ENCODE assay signal across 18 cellular contexts in genomic region chr4:117357422-117357821, GRCh38.
DNase-seq lines count a peak whose midpoint lies in the region; ATAC-seq and TF ChIP-seq lines count a peak whose summit lies in the region.
"Had no signal": no experiment of that assay in that cellular context is flagged by ENCODE, and none has a peak within 500 bp of the region (broad histone marks: within the 10 kb centered on the region; RNA-seq: fewer than 3 reads in every experiment).

No MANE protein-coding gene starts in this region.

- no peaks in the 10 kb centered on the region for H3K79me2 ChIP-seq in GM23338 (replicated peaks; ENCODE audit: insufficient read depth)

- H3K9me3 ChIP-seq in BE2C = no peaks in the 10 kb centered on the region
- no peaks in the 10 kb centered on the region for H3K9me3 ChIP-seq in endodermal cell (ENCODE audit: control insufficient read depth, low read length)
- no peaks in the 10 kb centered on the region for H3K9me3 ChIP-seq in Peyer's patch
- H3K9me3 ChIP-seq: Caco-2 had no signal

- H3K27ac ChIP-seq in GM23338 (ENCODE audit: low read depth) (no peak overlapping the region), endodermal cell (ENCODE audit: low read depth, low read length) (peak overlapping the region; percentile 38), Peyer's patch (no peak overlapping the region)
- H3K27ac ChIP-seq: C4-2B had no signal

- TF ChIP-seq POLR2A in Peyer's patch (IDR thresholded peaks at IDR 0.05) = no peak

- no peak for ATAC-seq in GM23338
- no peak for ATAC-seq in HG02884 (IDR thresholded peaks at IDR 0.05; ENCODE audit: unreplicated experiment)
- ATAC-seq: HCT116 had no signal

- no peaks in the 10 kb centered on the region for H3F3A ChIP-seq in GM23338 (replicated peaks; ENCODE audit: low read depth)

- H3K36me3 ChIP-seq in BE2C (no peaks in the 10 kb centered on the region), GM23338 (ENCODE audit: insufficient read depth) (no peaks in the 10 kb centered on the region), endodermal cell (ENCODE audit: control insufficient read depth, insufficient read depth, low read length) (no peaks in the 10 kb centered on the region), Peyer's patch (no peaks in the 10 kb centered on the region)

- H3K4me2 ChIP-seq in GM23338 = no peak overlapping the region

- H3K9me2 ChIP-seq in GM23338 (ENCODE audit: insufficient read depth) = peaks cover 3% of the 10 kb centered on the region; the same call in 1 of the 2 replicates

- H3K27me3 ChIP-seq in BE2C (no peaks in the 10 kb centered on the region), GM23338 (ENCODE audit: insufficient read depth) (no peaks in the 10 kb centered on the region), endodermal cell (ENCODE audit: control insufficient read depth, insufficient read depth, low read length, poor library complexity, severe bottlenecking) (no peaks in the 10 kb centered on the region), Peyer's patch (no peaks in the 10 kb centered on the region)

- no peak overlapping the region for H2AFZ ChIP-seq in GM23338

- no peak overlapping the region for H3K27ac Mint-ChIP-seq in GM23338
- no peak overlapping the region for H3K27ac Mint-ChIP-seq in endodermal cell
- H3K27ac Mint-ChIP-seq: CD4-positive, alpha-beta T cell; HFFc6 had no signal

- 89 to 90% methylated on average over 2 to 4 of the region's 4 CpGs for WGBS in endodermal cell (ENCODE audit: insufficient coverage in 1 of 2, insufficient read length in 1 of 2), 2 experiments

- no peaks in the 10 kb centered on the region for H3K4me1 ChIP-seq in BE2C
- H3K4me1 ChIP-seq in GM23338 (ENCODE audit: insufficient read depth) = peaks cover 10% of the 10 kb centered on the region
- no peaks in the 10 kb centered on the region for H3K4me1 ChIP-seq in endodermal cell (ENCODE audit: control insufficient read depth, insufficient read depth, low read length)
- no peaks in the 10 kb centered on the region for H3K4me1 ChIP-seq in Peyer's patch
- H3K4me1 ChIP-seq: Caco-2 had no signal

- H3K9ac ChIP-seq in endodermal cell (ENCODE audit: extremely low read depth, low read length, poor library complexity, severe bottlenecking) = no peak overlapping the region

- H3K9me3 Mint-ChIP-seq in GM23338 = no peaks in the 10 kb centered on the region
- no peaks in the 10 kb centered on the region for H3K9me3 Mint-ChIP-seq in endodermal cell
- H3K9me3 Mint-ChIP-seq: CD4-positive, alpha-beta T cell had no signal

- DNase-seq in BE2C = peak; percentile 30
- peak; percentile 1 for DNase-seq in GM23338 (ENCODE audit: low spot score)
- no peak for DNase-seq in endodermal cell
- peak; percentile 55 for DNase-seq in islet precursor cell
- no peak for DNase-seq in Peyer's patch
- DNase-seq in activated T-cell treated with anti-CD3 and anti-CD28 coated beads for 4 hours = no peak
- DNase-seq: ACHN; Caco-2; CD4-positive, alpha-beta T cell; DMS153; DMS79; GF-D8; GOT3; H7; HFFc6 had no signal

- H3K4me3 ChIP-seq in BE2C (ENCODE audit: low read depth, low read length) = no peak overlapping the region
- H3K4me3 ChIP-seq in GM23338 = no peak overlapping the region
- H3K4me3 ChIP-seq in endodermal cell (ENCODE audit: low read length) = no peak overlapping the region
- H3K4me3 ChIP-seq in Peyer's patch = no peak overlapping the region

- H3K4me1 Mint-ChIP-seq in GM23338 (peaks cover 7% of the 10 kb centered on the region; the same call in 2 of the 3 replicates), endodermal cell (no peaks in the 10 kb centered on the region)

- no peaks in the 10 kb centered on the region for H3K27me3 Mint-ChIP-seq in GM23338 (ENCODE audit: insufficient read depth, low read depth, poor library complexity)
- no peaks in the 10 kb centered on the region for H3K27me3 Mint-ChIP-seq in endodermal cell (ENCODE audit: insufficient read depth)
- H3K27me3 Mint-ChIP-seq: CD4-positive, alpha-beta T cell had no signal

- H3K36me3 Mint-ChIP-seq in GM23338 (ENCODE audit: low read depth) (no peaks in the 10 kb centered on the region), endodermal cell (ENCODE audit: low read depth) (no peaks in the 10 kb centered on the region)

- H4K20me1 ChIP-seq in GM23338 (replicated peaks; ENCODE audit: insufficient read depth) = no peaks in the 10 kb centered on the region

- TF ChIP-seq CTCF in BE2C (IDR thresholded peaks at IDR 0.05; ENCODE audit: low read depth, low read length) (no peak), GM23338 (conservative IDR thresholded peaks at IDR 0.05; ENCODE audit: low read depth in 2 of 2) (no peak), endodermal cell (conservative IDR thresholded peaks at IDR 0.05) (no peak), Peyer's patch (IDR thresholded peaks at IDR 0.05) (no peak)

- H3K4me3 Mint-ChIP-seq in GM23338 (no peak overlapping the region), endodermal cell (no peak overlapping the region)
- H3K4me3 Mint-ChIP-seq: CD4-positive, alpha-beta T cell; HFFc6 had no signal

TF ChIP-seq in GM23338, 12 proteins besides CTCF, POLR2A, EP300 and RAD21 (continues in another document):
- no peak for TF ChIP-seq STAT1 (IDR thresholded peaks at IDR 0.05; ENCODE audit: unreplicated experiment)
- no peak for TF ChIP-seq POLR2AphosphoS5 (IDR thresholded peaks at IDR 0.05; ENCODE audit: low read depth)
- no peak for TF ChIP-seq ZNF114 (CRISPR knock-in tag; IDR thresholded peaks at IDR 0.05)
- no peak for TF ChIP-seq ZNF462 (CRISPR knock-in tag; IDR thresholded peaks at IDR 0.05)
- no peak for TF ChIP-seq NANOG (IDR thresholded peaks at IDR 0.05; ENCODE audit: borderline replicate concordance)
- TF ChIP-seq EZH2 (IDR thresholded peaks at IDR 0.05; ENCODE audit: low read depth, unreplicated experiment) = no peak
- no peak for TF ChIP-seq CREB1 (CRISPR knock-in tag; IDR thresholded peaks at IDR 0.05; ENCODE audit: low read depth)
- no peak for TF ChIP-seq ETS1 (IDR thresholded peaks at IDR 0.05)

Comparison
In these comparisons a context has a peak if more than half of its experiments do, and no peak if none do; other contexts are left out.
1. DNase-seq: peak in BE2C (single experiment), GM23338 (single experiment) and islet precursor cell (single experiment); none in endodermal cell (single experiment), Peyer's patch (0 of 3) and activated T-cell treated with anti-CD3 and anti-CD28 coated beads for 4 hours (single experiment).